Comparison of ENCODE assay signal across 8 cellular contexts in genomic region chr5:112921833-112922817, GRCh38. TPM values are rescaled to one million over a fixed set of nuclear protein-coding genes. Genes with fewer than 3 reads are reported as not detected.
DNase-seq lines count a peak whose midpoint lies in the region; ATAC-seq and TF ChIP-seq lines count a peak whose summit lies in the region.

TSS of gene REEP5 (minus strand) at chr5:112922227. CDS start at chr5:112922190, 37 bp downstream.

- H3K27me3 Mint-ChIP-seq in immature natural killer cell (ENCODE audit: low read depth in 3 of 3) = peaks cover 8 to 9% (median 9%) of the 10 kb centered on the region in 3 donors

- H3K27ac ChIP-seq in A673 (ENCODE audit: low read depth, low read length, poor library complexity, severe bottlenecking) (peak within 1 kb of the TSS; percentile 86), mammary epithelial cell (ENCODE audit: insufficient read depth, low read depth, low read length) (peak within 1 kb of the TSS; percentile 71)

- H3K4me1 Mint-ChIP-seq in immature natural killer cell = peaks cover 59 to 68% of the 10 kb centered on the region in 2 donors

- TF ChIP-seq CTCF in A673 (conservative IDR thresholded peaks at IDR 0.05; ENCODE audit: low read depth, low read length) (peak; percentile 73), WI38 (IDR thresholded peaks at IDR 0.05; ENCODE audit: low read depth, low read length) (peak; percentile 64), mammary epithelial cell (conservative IDR thresholded peaks at IDR 0.05 in 1 of 2, IDR thresholded peaks at IDR 0.05 in 1 of 2; ENCODE audit: extremely low read depth in 1 of 2, insufficient read depth in 1 of 2, low read depth in 1 of 2, low read length in 2 of 2) (peak; percentile 33 to 61)

- peaks cover 17% of the 10 kb centered on the region for H3K4me1 ChIP-seq in A673 (ENCODE audit: insufficient read depth, low read length, poor library complexity, severe bottlenecking)
- peaks cover 14% of the 10 kb centered on the region for H3K4me1 ChIP-seq in mammary epithelial cell (ENCODE audit: insufficient read depth, low read length)

- in situ Hi-C loops in mammary epithelial cell (cut with MboI; ENCODE audit: low sequenced_read_pairs in 2 of 2) = no loop called here

- H3K4me3 ChIP-seq in A673 (ENCODE audit: low read depth, low read length, poor library complexity, severe bottlenecking) = peak within 1 kb of the TSS; percentile 79
- peak within 1 kb of the TSS; percentile 84 for H3K4me3 ChIP-seq in WI38 (ENCODE audit: low read depth, low read length)
- peak within 1 kb of the TSS; percentile 77 to 100 (median 97) for H3K4me3 ChIP-seq in mammary epithelial cell (replicated peaks in 1 of 3; ENCODE audit: insufficient read depth in 1 of 3, low read depth in 2 of 3, low read length in 3 of 3)

- H3K36me3 Mint-ChIP-seq in immature natural killer cell = peaks cover 0 to 11% (median 10%) of the 10 kb centered on the region in 3 donors

- DNase-seq in A673 (ENCODE audit: low spot score) = peak; percentile 93
- DNase-seq in NCI-H2171 treated with DMSO at 0.1 percent for 48 hours (lab: John Stamatoyannopoulos, UW) = peak; percentile 69
- peak; percentile 73 for DNase-seq in mammary epithelial cell
- DNase-seq in immature natural killer cell = peak; percentile 86 to 89 (median 89)
- peak; percentile 69 to 74 for DNase-seq in stimulated activated CD4-positive, alpha-beta T cell treated with anti-CD3 and anti-CD28 coated beads, Interleukin-12 subunit alpha, Interleukin-12 subunit beta, amount 100 ng/mL, for 24 hours (ENCODE audit: low read depth in 2 of 2)

- dilution Hi-C loops in mammary epithelial cell (cut with HindIII; ENCODE audit: low sequenced_read_pairs) = no loop called here

- H3K9me3 Mint-ChIP-seq in immature natural killer cell = no peaks in the 10 kb centered on the region

- peak within 1 kb of the TSS; percentile 74 for H3K9ac ChIP-seq in mammary epithelial cell (ENCODE audit: insufficient read depth, low read length)

- ATAC-seq in GM18858 (IDR thresholded peaks at IDR 0.05; ENCODE audit: unreplicated experiment) (peak; percentile 40), HG03095 (IDR thresholded peaks at IDR 0.05; ENCODE audit: unreplicated experiment) (peak; percentile 57)

- H3K79me2 ChIP-seq in mammary epithelial cell (ENCODE audit: insufficient read depth, low read length) = peaks cover 49% of the 10 kb centered on the region

- CTCF ChIA-PET in A673 (lab: Charles Lee) = interaction anchor here (0.6 to 0.7 kb wide), 2 partner anchors 40 to 60 kb away, joined by 3 to 6 read pairs; no protein-coding TSS in a partner anchor
- CTCF ChIA-PET in mammary epithelial cell (lab: Charles Lee; ENCODE audit: low non-redundant PET) = interaction anchor here (0.6 kb wide), 1 partner anchor 27 kb away, joined by 4 read pairs; no protein-coding TSS in a partner anchor

- H3K4me3 Mint-ChIP-seq in immature natural killer cell = peak within 1 kb of the TSS; percentile 88 to 98 (median 93)

- H3K27ac Mint-ChIP-seq in immature natural killer cell = peak within 1 kb of the TSS; percentile 93 to 99 (median 98)

- H3K36me3 ChIP-seq in A673 (ENCODE audit: insufficient read depth, low read length, poor library complexity, severe bottlenecking) (peaks cover 27% of the 10 kb centered on the region), mammary epithelial cell (ENCODE audit: insufficient read depth, low read length) (no peaks in the 10 kb centered on the region)

- H2AFZ ChIP-seq in mammary epithelial cell (ENCODE audit: low read depth, low read length) = peak within 1 kb of the TSS; percentile 90

- no peaks in the 10 kb centered on the region for H4K20me1 ChIP-seq in mammary epithelial cell (ENCODE audit: insufficient read depth, low read length)

- H3K27me3 ChIP-seq in A673 (replicated peaks; ENCODE audit: insufficient read depth, low read depth, low read length, poor library complexity) (no peaks in the 10 kb centered on the region), mammary epithelial cell (ENCODE audit: insufficient read depth, low read length) (no peaks in the 10 kb centered on the region)

- WGBS in mammary epithelial cell (ENCODE audit: low coverage, missing lambda C conversion rate) = 4% methylated on average over 27 of the region's 80 CpGs

- no peaks in the 10 kb centered on the region for H3K9me3 ChIP-seq in A673 (ENCODE audit: low read depth, low read length, poor library complexity, severe bottlenecking)
- no peaks in the 10 kb centered on the region for H3K9me3 ChIP-seq in mammary epithelial cell (replicated peaks; ENCODE audit: insufficient read depth, low read length)

- BruUV-seq in A673 (replicated peaks; lab: Mats Ljungman, UMichigan) (no TSS peak), mammary epithelial cell (replicated peaks; lab: Mats Ljungman, UMichigan) (no TSS peak)

- intact Hi-C loops in A673 (cut with micrococcal nuclease; ENCODE audit: unreplicated experiment) (loop anchor here (2.0 kb wide), 1 partner anchor 371 kb away; no protein-coding TSS in a partner anchor), mammary epithelial cell (cut with micrococcal nuclease) (loop anchor here (1.0 kb wide), 2 partner anchors 42 to 371 kb away; no protein-coding TSS in a partner anchor)

- POLR2A ChIA-PET in A673 (lab: Charles Lee; ENCODE audit: low non-redundant PET) = interaction anchor here (0.6 kb wide), 1 partner anchor 1706 kb away, joined by 4 read pairs; no protein-coding TSS in a partner anchor

- peak within 1 kb of the TSS; percentile 74 for H3K4me2 ChIP-seq in mammary epithelial cell (ENCODE audit: insufficient read depth, low read depth, low read length)

RNA-seq across cellular contexts. Expression of gene REEP5, which starts in this region (rescaled TPM):
- total RNA-seq in A673 (2021) = 42.8 and 50.5 TPM in 2 replicates
- total RNA-seq in mammary epithelial cell = 100 to 1,000 TPM in 1 of 2 donors, 10 to 100 TPM in 1; 60.7 to 102 TPM
- polyA plus RNA-seq in mammary epithelial cell = 154 TPM
- 330 TPM for polyA minus RNA-seq in mammary epithelial cell
- polyA plus RNA-seq in immature natural killer cell = 100 to 1,000 TPM in 2 of 3 donors, 10 to 100 TPM in 1; 94.8 to 148 (median 103) TPM

Comparison
In these comparisons a context has a peak if more than half of its experiments do, and no peak if none do; other contexts are left out.
1. Peak in every context shown above with its lines: DNase-seq, ATAC-seq, H3K4me3 ChIP-seq and H3K27ac ChIP-seq.